13 cellular contexts compared by ENCODE assay signal in the genomic region with DNA sequence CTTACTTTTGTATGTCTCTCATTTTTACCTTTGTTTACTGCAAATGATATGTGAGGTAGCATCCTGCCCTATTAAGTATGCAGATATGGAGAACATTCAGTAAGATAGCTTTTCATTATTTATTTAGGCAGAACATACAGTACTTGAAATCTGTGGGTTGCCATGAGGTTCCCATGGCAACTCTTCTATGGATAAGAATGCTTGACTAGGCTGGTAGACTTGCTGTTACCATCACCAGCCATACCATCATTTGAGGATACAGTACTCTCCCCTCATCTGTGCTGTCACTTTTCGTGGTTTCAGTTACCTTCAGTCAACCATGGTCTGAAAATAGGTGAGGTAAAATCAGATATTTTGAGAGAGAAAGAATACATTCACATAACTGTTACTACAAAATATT. TPM values are rescaled to one million over a fixed set of nuclear protein-coding genes. Genes with fewer than 3 reads are reported as not detected.
DNase-seq lines count a peak whose midpoint lies in the region; ATAC-seq, FAIRE-seq and TF ChIP-seq lines count a peak whose summit lies in the region.
"Had no signal": no experiment of that assay in that cellular context is flagged by ENCODE, and none has a peak within 500 bp of the region (broad histone marks: within the 10 kb centered on the region; RNA-seq: fewer than 3 reads in every experiment).

No MANE protein-coding gene starts in this region.

- peak; percentile 61 for ATAC-seq in GM19397 (IDR thresholded peaks at IDR 0.05; ENCODE audit: unreplicated experiment)
- ATAC-seq in HG02870 (IDR thresholded peaks at IDR 0.05; ENCODE audit: unreplicated experiment), result peak; percentile 72

- FAIRE-seq in GM18507 (lab: Jason Lieb, UNC), result peak; percentile 72

- H3K4me3 ChIP-seq in MM.1S (ENCODE audit: low read length), result no peak overlapping the region
- no peak overlapping the region for H3K4me3 ChIP-seq in ascending aorta

- H3K4me2 ChIP-seq in MM.1S (ENCODE audit: low read depth, low read length), result peak overlapping the region; percentile 44; the same call in 1 of the 2 replicates

- H3K4me1 ChIP-seq in MM.1S (ENCODE audit: low read length), result peaks cover 17% of the 10 kb centered on the region
- H3K4me1 ChIP-seq in ascending aorta, result no peaks in the 10 kb centered on the region

- peaks cover 9% of the 10 kb centered on the region for H3F3A ChIP-seq in MM.1S (ENCODE audit: insufficient read depth, low read length)

- H3K27me3 ChIP-seq in MM.1S (replicated peaks; ENCODE audit: insufficient read depth, low read length) (no peaks in the 10 kb centered on the region), ascending aorta (no peaks in the 10 kb centered on the region)

- no peaks in the 10 kb centered on the region for H3K9me3 ChIP-seq in MM.1S (replicated peaks; ENCODE audit: insufficient read depth, low read length)
- H3K9me3 ChIP-seq in ascending aorta, result no peaks in the 10 kb centered on the region

- H3K36me3 ChIP-seq in MM.1S (replicated peaks; ENCODE audit: insufficient read depth, low read length), result no peaks in the 10 kb centered on the region
- no peaks in the 10 kb centered on the region for H3K36me3 ChIP-seq in ascending aorta

- no peaks in the 10 kb centered on the region for H4K20me1 ChIP-seq in MM.1S (ENCODE audit: insufficient read depth, low read length)

- H3K79me2 ChIP-seq in MM.1S (ENCODE audit: low read length), result no peaks in the 10 kb centered on the region

- intact Hi-C loops in ascending aorta (cut with DNase I), result loop anchor here (2.0 to 5.0 kb wide), 2 partner anchors 65 to 222 kb away; a partner anchor contains a TSS

- no peak overlapping the region for H3K9ac ChIP-seq in MM.1S (ENCODE audit: low read length)

- H2AFZ ChIP-seq in MM.1S (ENCODE audit: low read length), result no peak overlapping the region

- DNase-seq in GM18507 (ENCODE audit: extremely low spot score, insufficient read length, low read depth), result no peak
- peak; percentile 40 for DNase-seq in MM.1S
- DNase-seq in activated CD8-positive, alpha-beta memory T cell treated with anti-CD3 and anti-CD28 coated beads, Interleukin-2, amount 50 U/mL, for 48 hours, result no peak
- no peak for DNase-seq in stimulated activated CD4-positive, alpha-beta T cell treated with anti-CD3 and anti-CD28 coated beads, Interleukin-4, amount 100 ng/mL, for 1 hour
- DNase-seq in NCI-H526 (lab: John Stamatoyannopoulos, UW), result no peak
- no peak for DNase-seq in ascending aorta (ENCODE audit: low spot score in 2 of 2)
- DNase-seq: activated CD4-positive, alpha-beta T cell treated with anti-CD3 and anti-CD28 coated beads, Interleukin-2, amount 50 U/mL, for 1 hour; activated naive CD8-positive, alpha-beta T cell treated with anti-CD3 and anti-CD28 coated beads for 36 hours; mesenchymal stem cell; NCI-H2081; SIG-M5 had no signal

- H3K27ac ChIP-seq in MM.1S (ENCODE audit: low read length) (no peak overlapping the region), ascending aorta (no peak overlapping the region)

- TF ChIP-seq CTCF in MM.1S (IDR thresholded peaks at IDR 0.05; ENCODE audit: low read length) (no peak), ascending aorta (IDR thresholded peaks at IDR 0.05) (no peak)

- H3K9me2 ChIP-seq in MM.1S (replicated peaks; ENCODE audit: insufficient read depth, low read length), result no peaks in the 10 kb centered on the region

RNA-seq across cellular contexts. Expression of a gene that starts 56.7 kb away (rescaled TPM):
- total RNA-seq in ascending aorta, result 13.3 TPM
